1 cellular context compared by ENCODE assay signal in the genomic region with DNA sequence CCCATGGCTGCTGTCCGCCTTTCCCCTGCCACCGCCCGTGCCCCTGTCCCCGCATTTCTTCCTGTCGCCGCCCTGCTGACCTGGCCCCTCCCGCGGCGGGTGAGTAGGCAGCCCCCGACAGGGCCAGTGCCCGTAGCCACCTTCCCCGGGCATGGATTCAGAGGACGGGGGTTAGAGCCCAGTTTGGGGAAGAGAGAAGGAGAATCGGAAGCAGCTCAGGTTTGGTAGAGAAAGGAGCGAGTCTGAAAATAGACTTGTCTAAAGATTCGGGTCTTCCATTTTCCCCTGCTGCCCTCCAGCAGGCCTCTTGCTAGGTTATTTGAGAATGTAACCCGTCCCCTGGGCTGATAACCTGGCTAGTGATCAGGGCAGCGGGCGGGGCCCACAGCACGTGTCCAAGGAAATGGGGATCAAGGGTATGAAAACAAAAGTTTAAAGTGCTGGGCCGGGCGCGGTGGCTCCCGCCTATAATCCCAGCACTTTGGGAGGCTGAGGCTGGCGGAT.
TF ChIP-seq lines count a peak whose summit lies in the region.

No MANE protein-coding gene starts in this region.

TF ChIP-seq in K562, 482 proteins besides CTCF, POLR2A, EP300 and RAD21 (continues in another document):
- TF ChIP-seq ZNF592 (IDR thresholded peaks at IDR 0.05) = peak; percentile 56
- no peak for TF ChIP-seq SAFB (IDR thresholded peaks at IDR 0.05; ENCODE audit: borderline replicate concordance, low read depth, low read length)
- TF ChIP-seq NONO (IDR thresholded peaks at IDR 0.05; ENCODE audit: low read depth in 2 of 2, low read length in 1 of 2) = no peak
- peak; percentile 94 to 95 for TF ChIP-seq MNT (conservative IDR thresholded peaks at IDR 0.05)
- peak; percentile 85 for TF ChIP-seq MYC (IDR thresholded peaks at IDR 0.05; ENCODE audit: low read depth, low read length)
- no peak; the same call in 1 of the 2 replicates for TF ChIP-seq MYC (CRISPR knock-in tag; IDR thresholded peaks at IDR 0.05; ENCODE audit: borderline replicate concordance, low read depth)
- 0 out of 4 replicates have a peak, but pooled peaks of 1 of the 2 experiments have one; percentile 20 for TF ChIP-seq FOXA3 (CRISPR knock-in tag; conservative IDR thresholded peaks at IDR 0.05 in 1 of 2, IDR thresholded peaks at IDR 0.05 in 1 of 2)
- peak; percentile 22 for TF ChIP-seq SAP30 (IDR thresholded peaks at IDR 0.05; ENCODE audit: borderline replicate concordance, insufficient read depth, low read depth, low read length, poor library complexity, severe bottlenecking)
- TF ChIP-seq NFE2 (IDR thresholded peaks at IDR 0.05; ENCODE audit: low read depth) = peak; percentile 51
- TF ChIP-seq RBM25 (IDR thresholded peaks at IDR 0.05; ENCODE audit: low read depth, low read length, severe bottlenecking) = no peak
- TF ChIP-seq ZKSCAN8 (CRISPR knock-in tag; IDR thresholded peaks at IDR 0.05) = no peak
- TF ChIP-seq MAX (CRISPR knock-in tag; IDR thresholded peaks at IDR 0.05) = peak; percentile 87
- TF ChIP-seq SP1 (CRISPR knock-in tag; IDR thresholded peaks at IDR 0.05) = peak; percentile 32; the same call in 1 of the 2 replicates
- peak; percentile 64 for TF ChIP-seq USF2 (CRISPR knock-in tag; IDR thresholded peaks at IDR 0.05)
- TF ChIP-seq, protein P1, sequence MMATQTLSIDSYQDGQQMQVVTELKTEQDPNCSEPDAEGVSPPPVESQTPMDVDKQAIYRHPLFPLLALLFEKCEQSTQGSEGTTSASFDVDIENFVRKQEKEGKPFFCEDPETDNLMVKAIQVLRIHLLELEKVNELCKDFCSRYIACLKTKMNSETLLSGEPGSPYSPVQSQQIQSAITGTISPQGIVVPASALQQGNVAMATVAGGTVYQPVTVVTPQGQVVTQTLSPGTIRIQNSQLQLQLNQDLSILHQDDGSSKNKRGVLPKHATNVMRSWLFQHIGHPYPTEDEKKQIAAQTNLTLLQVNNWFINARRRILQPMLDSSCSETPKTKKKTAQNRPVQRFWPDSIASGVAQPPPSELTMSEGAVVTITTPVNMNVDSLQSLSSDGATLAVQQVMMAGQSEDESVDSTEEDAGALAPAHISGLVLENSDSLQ (IDR thresholded peaks at IDR 0.05) = 0 out of 2 replicates have a peak, but pooled peaks have one; percentile 8
- TF ChIP-seq SMARCA4 (IDR thresholded peaks at IDR 0.05) = peak; percentile 57
- no peak for TF ChIP-seq NR2C1 (IDR thresholded peaks at IDR 0.05)
- TF ChIP-seq NR2C1 (tag; IDR thresholded peaks at IDR 0.05) = peak; percentile 39; the same call in 1 of the 2 replicates
- TF ChIP-seq ZNF740 (CRISPR knock-in tag; IDR thresholded peaks at IDR 0.05) = no peak
- no peak for TF ChIP-seq ZNF740 (tag; IDR thresholded peaks at IDR 0.05)
- peak; percentile 14; the same call in 1 of the 2 replicates for TF ChIP-seq TCF3 (CRISPR knock-in tag; IDR thresholded peaks at IDR 0.05)
- TF ChIP-seq RBM39 (optimal IDR thresholded peaks at IDR 0.05; ENCODE audit: low read depth, low read length) = no peak
- TF ChIP-seq U2AF1 (optimal IDR thresholded peaks at IDR 0.05; ENCODE audit: low read depth, low read length) = no peak
- 0 out of 4 replicates have a peak, but pooled peaks of 1 of the 2 experiments have one; percentile 24 for TF ChIP-seq UBTF (IDR thresholded peaks at IDR 0.05; ENCODE audit: borderline replicate concordance in 1 of 2, low read depth in 2 of 2, low read length in 2 of 2)
- TF ChIP-seq ELF4 (CRISPR knock-in tag; IDR thresholded peaks at IDR 0.05) = no peak
- peak; percentile 69 for TF ChIP-seq ZFX (CRISPR knock-in tag; IDR thresholded peaks at IDR 0.05)
- TF ChIP-seq TFAP4 (CRISPR knock-in tag; IDR thresholded peaks at IDR 0.05; ENCODE audit: borderline replicate concordance) = no peak
- TF ChIP-seq ATF7 (IDR thresholded peaks at IDR 0.05) = 0 out of 2 replicates have a peak, but pooled peaks have one; percentile 29
- TF ChIP-seq C11orf30 (IDR thresholded peaks at IDR 0.05; ENCODE audit: low read depth) = no peak
- TF ChIP-seq, protein P2, sequence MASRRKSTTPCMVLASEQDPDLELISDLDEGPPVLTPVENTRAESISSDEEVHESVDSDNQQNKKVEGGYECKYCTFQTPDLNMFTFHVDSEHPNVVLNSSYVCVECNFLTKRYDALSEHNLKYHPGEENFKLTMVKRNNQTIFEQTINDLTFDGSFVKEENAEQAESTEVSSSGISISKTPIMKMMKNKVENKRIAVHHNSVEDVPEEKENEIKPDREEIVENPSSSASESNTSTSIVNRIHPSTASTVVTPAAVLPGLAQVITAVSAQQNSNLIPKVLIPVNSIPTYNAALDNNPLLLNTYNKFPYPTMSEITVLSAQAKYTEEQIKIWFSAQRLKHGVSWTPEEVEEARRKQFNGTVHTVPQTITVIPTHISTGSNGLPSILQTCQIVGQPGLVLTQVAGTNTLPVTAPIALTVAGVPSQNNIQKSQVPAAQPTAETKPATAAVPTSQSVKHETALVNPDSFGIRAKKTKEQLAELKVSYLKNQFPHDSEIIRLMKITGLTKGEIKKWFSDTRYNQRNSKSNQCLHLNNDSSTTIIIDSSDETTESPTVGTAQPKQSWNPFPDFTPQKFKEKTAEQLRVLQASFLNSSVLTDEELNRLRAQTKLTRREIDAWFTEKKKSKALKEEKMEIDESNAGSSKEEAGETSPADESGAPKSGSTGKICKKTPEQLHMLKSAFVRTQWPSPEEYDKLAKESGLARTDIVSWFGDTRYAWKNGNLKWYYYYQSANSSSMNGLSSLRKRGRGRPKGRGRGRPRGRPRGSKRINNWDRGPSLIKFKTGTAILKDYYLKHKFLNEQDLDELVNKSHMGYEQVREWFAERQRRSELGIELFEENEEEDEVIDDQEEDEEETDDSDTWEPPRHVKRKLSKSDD (conservative IDR thresholded peaks at IDR 0.05; ENCODE audit: low read length) = no peak
- peak; percentile 61 for TF ChIP-seq SMARCE1 (IDR thresholded peaks at IDR 0.05)
- no peak for TF ChIP-seq CBX1 (IDR thresholded peaks at IDR 0.05; ENCODE audit: low read depth)
- no peak; the same call in 1 of the 2 replicates for TF ChIP-seq RBFOX2 (IDR thresholded peaks at IDR 0.05; ENCODE audit: low read depth, low read length)
- TF ChIP-seq E2F6 (IDR thresholded peaks at IDR 0.05; ENCODE audit: borderline replicate concordance in 1 of 2, extremely low read depth in 1 of 2, insufficient read depth in 1 of 2, insufficient read length in 1 of 2, low read depth in 1 of 2, low read length in 1 of 2, poor library complexity in 1 of 2, severe bottlenecking in 1 of 2) = peak; percentile 21 to 54
- no peak for TF ChIP-seq ETV1 (tag; conservative IDR thresholded peaks at IDR 0.05; ENCODE audit: low read depth)
- TF ChIP-seq GATAD2A (IDR thresholded peaks at IDR 0.05) = peak; percentile 44; the same call in 1 of the 2 replicates
- TF ChIP-seq RAD51 (IDR thresholded peaks at IDR 0.05; ENCODE audit: borderline replicate concordance, low read depth) = peak; percentile 53; the same call in 1 of the 2 replicates
- 0 out of 2 replicates have a peak, but pooled peaks have one; percentile 47 for TF ChIP-seq ZNF431 (CRISPR knock-in tag; IDR thresholded peaks at IDR 0.05)
